Comparison of ENCODE assay signal across 10 cellular contexts in the genomic region with DNA sequence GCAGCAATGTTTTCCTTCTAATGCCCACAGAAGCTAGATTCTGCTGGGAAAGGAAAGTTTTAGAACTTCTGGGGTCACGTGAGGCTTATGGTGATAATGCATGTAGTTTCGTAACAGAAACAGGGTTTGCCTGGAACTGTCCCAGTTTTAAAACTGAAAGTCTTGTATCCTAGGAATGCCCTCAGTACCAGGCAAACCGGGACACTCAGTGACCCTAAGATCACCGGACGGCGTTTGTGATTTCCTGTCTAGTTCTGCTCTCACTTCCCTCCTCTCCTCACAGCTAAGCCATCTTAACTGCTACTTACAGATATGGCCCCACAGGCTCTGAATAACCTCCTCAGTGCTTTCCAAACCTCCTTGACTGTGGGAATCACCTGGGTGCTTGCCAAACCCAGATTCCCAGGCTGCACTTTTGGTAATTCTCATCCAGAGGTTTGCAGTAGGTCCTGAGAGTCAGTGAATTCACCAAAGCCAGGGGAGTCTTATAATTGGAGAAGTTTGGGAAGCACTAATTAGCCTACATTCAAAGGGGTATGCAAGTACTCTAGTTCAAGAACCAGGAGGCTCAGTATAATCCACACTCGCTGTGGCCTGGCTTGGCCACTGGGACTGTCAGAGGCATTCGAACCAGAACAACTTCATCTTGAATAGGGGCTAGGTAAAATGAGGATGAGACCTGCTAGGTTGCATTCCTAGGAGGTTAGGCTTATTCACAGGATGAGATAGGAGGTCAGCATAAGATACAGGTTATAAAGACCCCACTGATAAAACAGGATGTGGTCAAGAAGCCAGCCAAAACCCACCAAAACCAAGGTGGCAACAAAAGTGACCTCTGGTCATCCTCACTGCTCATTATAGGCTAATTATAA.
DNase-seq lines count a peak whose midpoint lies in the region; ATAC-seq, FAIRE-seq and TF ChIP-seq lines count a peak whose summit lies in the region.
"Had no signal": no experiment of that assay in that cellular context is flagged by ENCODE, and none has a peak within 500 bp of the region (broad histone marks: within the 10 kb centered on the region; RNA-seq: fewer than 3 reads in every experiment).

No MANE protein-coding gene starts in this region.

- DNase-seq in HepG2 (ENCODE audit: low spot score) (no peak), endothelial cell of umbilical vein (ENCODE audit: low read depth, low spot score) (peak; percentile 89), aorta (peak in 1 of 2 donors; percentile 57), HEK293T (ENCODE audit: extremely low spot score) (no peak)
- no peak for DNase-seq in NK-92 treated with Interleukin-12 subunit alpha and Interleukin-12 subunit beta, amount 100 ng/mL, for 24 hours (lab: John Stamatoyannopoulos, UW)
- DNase-seq: activated naive CD8-positive, alpha-beta T cell treated with anti-CD3 and anti-CD28 coated beads, Interleukin-2, amount 10 ng/mL, durations not matched to agents 7 days and 5 days; NCI-H1105 treated with DMSO at 0.1 percent for 48 hours had no signal

- dilution Hi-C loops in endothelial cell of umbilical vein (cut with MboI; ENCODE audit: extremely low pct_ligation_motif_present, low sequenced_read_pairs) = no loop called here

- H3K9ac ChIP-seq in liver (ENCODE audit: low read depth in 1 of 2, low read length in 2 of 2) = no peak overlapping the region
- H3K9ac ChIP-seq in HepG2 (ENCODE audit: insufficient read depth, low read depth, low read length) = no peak overlapping the region
- peak overlapping the region; percentile 24 for H3K9ac ChIP-seq in endothelial cell of umbilical vein (replicated peaks; ENCODE audit: extremely low read depth, insufficient read depth, low read length)
- H3K9ac ChIP-seq in mucosa of rectum (ENCODE audit: low read depth in 1 of 2, low read length in 2 of 2) = no peak overlapping the region

- WGBS in liver = 30% methylated on average over 8 of the region's 8 CpGs
- 1% methylated on average over 8 of the region's 8 CpGs for WGBS in HepG2 (ENCODE audit: low lambda C conversion rate)
- 26 to 29% methylated on average over 8 of the region's 8 CpGs for WGBS in aorta, 2 donors

- ATAC-seq in HepG2 = no peak
- ATAC-seq in aorta (ENCODE audit: low FRiP score) = peak; percentile 68
- ATAC-seq in GM21825 (IDR thresholded peaks at IDR 0.05; ENCODE audit: unreplicated experiment) = no peak

- H3K4me3 ChIP-seq in liver (ENCODE audit: low read depth in 1 of 3, low read length in 3 of 3) (peak overlapping the region in 2 of 3 donors; percentile 0 to 57), HepG2 (replicated peaks in 1 of 3; ENCODE audit: insufficient read depth in 1 of 3, low read depth in 2 of 3, low read length in 3 of 3) (no peak overlapping the region), endothelial cell of umbilical vein (replicated peaks in 1 of 3; ENCODE audit: insufficient read depth in 1 of 3, low read depth in 1 of 3, low read length in 3 of 3) (peak overlapping the region in 1 of 3 experiments; percentile 19), mucosa of rectum (ENCODE audit: low read length in 2 of 2) (no peak overlapping the region), aorta (ENCODE audit: low read length in 2 of 2) (no peak overlapping the region)

- POLR2A ChIA-PET in HepG2 (lab: Yijun Ruan, JAX) = no interaction called here
- POLR2A ChIA-PET in endothelial cell of umbilical vein (lab: Charles Lee) = interaction anchor here (2.7 kb wide), 1 partner anchor 232 kb away, joined by 9 read pairs; a partner anchor contains a TSS
- POLR2A ChIA-PET in HEK293T (lab: Yijun Ruan, JAX) = no interaction called here

- TF ChIP-seq CTCF in liver (IDR thresholded peaks at IDR 0.05; ENCODE audit: low read depth, low read length, missing input control) (no peak), HepG2 (CRISPR knock-in tag; IDR thresholded peaks at IDR 0.05) (no peak), endothelial cell of umbilical vein (IDR thresholded peaks at IDR 0.05; ENCODE audit: extremely low read depth in 1 of 2, insufficient read depth in 1 of 2, low read depth in 1 of 2, low read length in 2 of 2) (no peak)

- H2AFZ ChIP-seq in HepG2 (ENCODE audit: low read length) (no peak overlapping the region), endothelial cell of umbilical vein (ENCODE audit: low read depth, low read length) (peak overlapping the region; percentile 89)

- CTCF ChIA-PET in HepG2 (lab: Yijun Ruan, JAX; ENCODE audit: low intra/inter-chr PET ratio, low total read pairs) (no interaction called here), endothelial cell of umbilical vein (lab: Charles Lee) (interaction anchor here (0.8 to 2.1 kb wide), 5 partner anchors 10 to 231 kb away, joined by 3 to 9 read pairs (median 4); a partner anchor contains a TSS), HEK293T (lab: Yijun Ruan, JAX) (interaction anchor here (1.1 kb wide), 1 partner anchor 231 kb away, joined by 3 read pairs; a partner anchor contains a TSS)

- BruUV-seq in HepG2 (replicated peaks; lab: Mats Ljungman, UMichigan) (no TSS peak), endothelial cell of umbilical vein (replicated peaks; lab: Mats Ljungman, UMichigan) (no TSS peak)

- in situ Hi-C loops in HepG2 (cut with HindIII; ENCODE audit: extremely low pct_ligation_motif_present, low pct_unique_long_range_greater_than_20kb) = no loop called here

- H3K9me3 ChIP-seq in liver (ENCODE audit: control insufficient read depth in 4 of 4, low read length in 3 of 4) = no peaks in the 10 kb centered on the region
- H3K9me3 ChIP-seq in HepG2 (ENCODE audit: low read length) = no peaks in the 10 kb centered on the region
- H3K9me3 ChIP-seq in endothelial cell of umbilical vein (replicated peaks; ENCODE audit: control insufficient read depth, insufficient read depth, low read length) = no peaks in the 10 kb centered on the region
- H3K9me3 ChIP-seq in mucosa of rectum (ENCODE audit: control insufficient read depth in 2 of 2, low read length in 2 of 2) = no peaks in the 10 kb centered on the region
- no peaks in the 10 kb centered on the region for H3K9me3 ChIP-seq in aorta (ENCODE audit: control insufficient read depth, low read length)

- TF ChIP-seq POLR2A in HepG2 (IDR thresholded peaks at IDR 0.05; ENCODE audit: insufficient read depth in 1 of 2, low read depth in 2 of 2, low read length in 2 of 2) (no peak), endothelial cell of umbilical vein (IDR thresholded peaks at IDR 0.05; ENCODE audit: low read depth, low read length) (no peak)

- H3K36me3 ChIP-seq in liver (ENCODE audit: control insufficient read depth in 4 of 4, insufficient read depth in 3 of 4, low read depth in 1 of 4, low read length in 3 of 4) = no peaks in the 10 kb centered on the region
- no peaks in the 10 kb centered on the region for H3K36me3 ChIP-seq in HepG2 (replicated peaks in 1 of 2; ENCODE audit: control insufficient read depth in 1 of 2, insufficient read depth in 2 of 2, low read length in 2 of 2)
- no peaks in the 10 kb centered on the region for H3K36me3 ChIP-seq in endothelial cell of umbilical vein (ENCODE audit: control insufficient read depth in 2 of 2, extremely low read depth in 1 of 2, insufficient read depth in 2 of 2, low read length in 2 of 2)
- no peaks in the 10 kb centered on the region for H3K36me3 ChIP-seq in mucosa of rectum (ENCODE audit: control insufficient read depth in 2 of 2, insufficient read depth in 2 of 2, low read length in 2 of 2)
- no peaks in the 10 kb centered on the region for H3K36me3 ChIP-seq in aorta (ENCODE audit: control insufficient read depth in 1 of 2, insufficient read depth in 2 of 2, low read length in 1 of 2)

- no peaks in the 10 kb centered on the region for H3K9me1 ChIP-seq in endothelial cell of umbilical vein (replicated peaks; ENCODE audit: control insufficient read depth, extremely low read depth, insufficient read depth, low read length)

- intact Hi-C loops in HepG2 (cut with micrococcal nuclease; ENCODE audit: unreplicated experiment) (loop anchor here (5.0 kb wide), 2 partner anchors 230 to 495 kb away; a partner anchor contains a TSS), endothelial cell of umbilical vein (cut with micrococcal nuclease) (loop anchor here (1.0 kb wide), 4 partner anchors 25 to 231 kb away; no protein-coding TSS in a partner anchor), aorta (cut with DNase I) (no loop called here)

- peak; percentile 48 to 51 for TF ChIP-seq RAD21 in liver (IDR thresholded peaks at IDR 0.05)
- no peak for TF ChIP-seq RAD21 in HepG2 (CRISPR knock-in tag; IDR thresholded peaks at IDR 0.05)

- H3K27me3 ChIP-seq in liver (ENCODE audit: control insufficient read depth in 4 of 4, insufficient read depth in 4 of 4, low read length in 3 of 4) = no peaks in the 10 kb centered on the region
- H3K27me3 ChIP-seq in HepG2 (ENCODE audit: control insufficient read depth in 1 of 2, insufficient read depth in 2 of 2, low read length in 2 of 2) = no peaks in the 10 kb centered on the region
- H3K27me3 ChIP-seq in endothelial cell of umbilical vein (ENCODE audit: control insufficient read depth in 2 of 2, insufficient read depth in 2 of 2, low read length in 2 of 2) = no peaks in the 10 kb centered on the region
- H3K27me3 ChIP-seq in mucosa of rectum (ENCODE audit: control insufficient read depth in 2 of 2, insufficient read depth in 2 of 2, low read length in 2 of 2) = no peaks in the 10 kb centered on the region
- H3K27me3 ChIP-seq in aorta (ENCODE audit: control insufficient read depth in 1 of 2, insufficient read depth in 2 of 2, low read length in 1 of 2) = no peaks in the 10 kb centered on the region

- FAIRE-seq in HepG2 (lab: Jason Lieb, UNC) (no peak), endothelial cell of umbilical vein (lab: Jason Lieb, UNC) (peak; percentile 87)

- peaks cover 0 to 14% (median 6%) of the 10 kb centered on the region in 4 donors for H3K4me1 ChIP-seq in liver (ENCODE audit: control insufficient read depth in 4 of 4, insufficient read depth in 4 of 4, low read length in 3 of 4)
- H3K4me1 ChIP-seq in HepG2 (ENCODE audit: insufficient read depth, low read length) = no peaks in the 10 kb centered on the region
- peaks cover 18% of the 10 kb centered on the region for H3K4me1 ChIP-seq in endothelial cell of umbilical vein (ENCODE audit: control insufficient read depth, extremely low read depth, insufficient read depth, low read length)
- no peaks in the 10 kb centered on the region for H3K4me1 ChIP-seq in mucosa of rectum (ENCODE audit: control insufficient read depth in 2 of 2, insufficient read depth in 2 of 2, low read length in 2 of 2)
- no peaks in the 10 kb centered on the region for H3K4me1 ChIP-seq in aorta (ENCODE audit: control insufficient read depth in 1 of 2, insufficient read depth in 2 of 2, low read length in 2 of 2)

- no peaks in the 10 kb centered on the region for H4K20me1 ChIP-seq in HepG2 (ENCODE audit: insufficient read depth, low read length)
- H4K20me1 ChIP-seq in endothelial cell of umbilical vein (replicated peaks; ENCODE audit: control insufficient read depth, extremely low read depth, insufficient read depth, low read length) = no peaks in the 10 kb centered on the region

- H3K27ac ChIP-seq in liver (ENCODE audit: low read depth in 1 of 2, low read length in 2 of 2) = peak overlapping the region; percentile 22 to 63
- H3K27ac ChIP-seq in HepG2 (ENCODE audit: extremely low read length, insufficient read depth, low read length) = no peak overlapping the region
- H3K27ac ChIP-seq in endothelial cell of umbilical vein (ENCODE audit: insufficient read depth, low read depth, low read length) = peak overlapping the region; percentile 77
- H3K27ac ChIP-seq in mucosa of rectum (ENCODE audit: low read depth in 2 of 2, low read length in 2 of 2) = peak overlapping the region; percentile 29 to 67
- no peak overlapping the region for H3K27ac ChIP-seq in aorta (ENCODE audit: low read depth in 1 of 2, low read length in 2 of 2)

- no peak for TF ChIP-seq EP300 in HepG2 (IDR thresholded peaks at IDR 0.05; ENCODE audit: low read depth in 2 of 2, low read length in 2 of 2)
- TF ChIP-seq EP300 in HepG2 (CRISPR knock-in tag; IDR thresholded peaks at IDR 0.05; ENCODE audit: borderline replicate concordance) = no peak

- no peaks in the 10 kb centered on the region for H3K79me2 ChIP-seq in HepG2 (ENCODE audit: insufficient read depth, low read length)
- no peaks in the 10 kb centered on the region for H3K79me2 ChIP-seq in endothelial cell of umbilical vein (ENCODE audit: control insufficient read depth, insufficient read depth, low read length)

- H3K4me2 ChIP-seq in HepG2 (ENCODE audit: low read depth, low read length) = no peak overlapping the region
- H3K4me2 ChIP-seq in endothelial cell of umbilical vein (ENCODE audit: insufficient read depth, low read length) = peak overlapping the region; percentile 43

Comparison
In these comparisons a context has a peak if more than half of its experiments do, and no peak if none do; other contexts are left out.
1. H3K27ac ChIP-seq: peak in liver (2 of 2), endothelial cell of umbilical vein (single experiment) and mucosa of rectum (2 of 2); none in HepG2 (single experiment) and aorta (0 of 2).
2. H3K4me3 ChIP-seq: peak in liver (2 of 3); none in HepG2 (0 of 3), mucosa of rectum (0 of 2) and aorta (0 of 2).
3. intact Hi-C loops: an anchor here in HepG2 (5.0 kb wide) and endothelial cell of umbilical vein (1.0 kb wide); none called in aorta.